In the genomic region with DNA sequence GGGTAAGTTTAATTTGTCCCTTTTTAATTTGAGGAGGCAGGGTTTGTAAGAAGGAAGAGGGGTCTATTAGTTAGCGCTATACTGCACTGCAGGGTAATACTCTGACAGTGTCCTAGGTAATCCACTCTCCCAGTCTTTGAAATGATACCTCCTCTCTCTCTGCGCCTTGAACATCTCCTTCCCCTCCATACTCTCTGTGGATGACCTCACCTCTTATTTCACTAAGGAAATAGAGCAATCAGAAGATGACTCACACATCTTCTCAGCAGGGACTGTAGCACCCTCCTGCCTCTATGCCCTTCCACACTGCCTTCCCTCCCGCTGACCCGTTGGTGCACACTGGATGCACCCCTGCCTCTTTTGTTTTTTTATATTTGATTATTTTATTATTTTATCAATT, we compare ENCODE assay signal across 26 cellular contexts.
DNase-seq lines count a peak whose midpoint lies in the region; ATAC-seq, FAIRE-seq and TF ChIP-seq lines count a peak whose summit lies in the region.
"Had no signal": no experiment of that assay in that cellular context is flagged by ENCODE, and none has a peak within 500 bp of the region (broad histone marks: within the 10 kb centered on the region; RNA-seq: fewer than 3 reads in every experiment).

No MANE protein-coding gene starts in this region.

- H3K9me3 Mint-ChIP-seq in stimulated activated naive CD8-positive, alpha-beta T cell treated with anti-CD3 and anti-CD28 coated beads, Interleukin-15, amount 100 ng/mL, for 72 hours: peaks cover 0 to 8% of the 10 kb centered on the region in 2 donors
- H3K9me3 Mint-ChIP-seq: activated T-helper 1 cell treated with anti-CD3 and anti-CD28 coated beads, Interleukin-12 subunit alpha, Interleukin-12 subunit beta, Interleukin-2, Interleukin-4 antibody, amounts not matched to agents 30 ng/mL and 10 ng/mL and 1 ng/mL, durations not matched to agents 14 hours and 24 hours and 36 hours; memory B cell; stimulated activated effector memory CD8-positive, alpha-beta T cell treated with anti-CD3 and anti-CD28 coated beads, Interleukin-12 subunit alpha, Interleukin-12 subunit beta, amount 100 ng/mL, for 72 hours had no signal

- in situ Hi-C loops in K562 (cut with MboI): no loop called here

- BruUV-seq in K562 (replicated peaks; lab: Mats Ljungman, UMichigan): no TSS peak

- intact Hi-C loops in K562 (cut with micrococcal nuclease): no loop called here

- no peak for TF ChIP-seq POLR2A in K562 (conservative IDR thresholded peaks at IDR 0.05)

- no peak overlapping the region for H3K27ac ChIP-seq in K562 (ENCODE audit: extremely low read depth, low read depth, low read length)
- H3K27ac ChIP-seq: PC-9, psoas muscle, SJSA1, skin epidermis, thoracic aorta had no signal

- H3K4me1 ChIP-seq in K562 (replicated peaks in 1 of 2; ENCODE audit: control insufficient read depth in 2 of 2, insufficient read depth in 2 of 2, low read length in 2 of 2): no peaks in the 10 kb centered on the region
- H3K4me1 ChIP-seq: psoas muscle, SJSA1 had no signal

- H3K9me3 ChIP-seq in K562 (replicated peaks; ENCODE audit: control insufficient read depth, insufficient read depth, low read depth, low read length): no peaks in the 10 kb centered on the region
- H3K9me3 ChIP-seq: psoas muscle, SJSA1, thoracic aorta had no signal

- no peaks in the 10 kb centered on the region for H4K20me1 ChIP-seq in K562 (replicated peaks; ENCODE audit: control insufficient read depth, insufficient read depth, low read length)

- peak; percentile 43 for ATAC-seq in stimulated activated naive CD8-positive, alpha-beta T cell treated with anti-CD3 and anti-CD28 coated beads, Interleukin-15, amount 100 ng/mL, for 72 hours
- ATAC-seq in stimulated activated naive CD8-positive, alpha-beta T cell treated with anti-CD3 and anti-CD28 coated beads, Interleukin-15, Interleukin-2, amounts not matched to agents 100 U/mL and 50 U/mL, for 24 hours: no peak
- no peak for ATAC-seq in K562
- ATAC-seq: HCT116; psoas muscle; stimulated activated effector memory CD8-positive, alpha-beta T cell treated with anti-CD3 and anti-CD28 coated beads, Interleukin-12 subunit alpha, Interleukin-12 subunit beta, amount 100 ng/mL, for 72 hours had no signal

- TF ChIP-seq CTCF in K562 (IDR thresholded peaks at IDR 0.05 in 2 of 3, conservative IDR thresholded peaks at IDR 0.05 in 1 of 3; ENCODE audit: insufficient read depth in 2 of 3, low read depth in 1 of 3, low read length in 3 of 3): no peak

- H3K79me2 ChIP-seq in K562 (ENCODE audit: control insufficient read depth, insufficient read depth, low read length): no peaks in the 10 kb centered on the region

- H3K4me3 Mint-ChIP-seq in stimulated activated naive CD8-positive, alpha-beta T cell treated with anti-CD3 and anti-CD28 coated beads, Interleukin-15, amount 100 ng/mL, for 72 hours: no peak overlapping the region
- H3K4me3 Mint-ChIP-seq: activated naive CD8-positive, alpha-beta T cell treated with anti-CD3 and anti-CD28 coated beads, Interleukin-2, amount 10 ng/mL, durations not matched to agents 7 days and 5 days; activated T-helper 1 cell treated with anti-CD3 and anti-CD28 coated beads, Interleukin-12 subunit alpha, Interleukin-12 subunit beta, Interleukin-2, Interleukin-4 antibody, amounts not matched to agents 30 ng/mL and 10 ng/mL and 1 ng/mL, durations not matched to agents 14 hours and 24 hours and 36 hours; endodermal cell; memory B cell; stimulated activated effector memory CD8-positive, alpha-beta T cell treated with anti-CD3 and anti-CD28 coated beads, Interleukin-12 subunit alpha, Interleukin-12 subunit beta, amount 100 ng/mL, for 72 hours had no signal

- H3K36me3 ChIP-seq in K562 (ENCODE audit: control insufficient read depth, insufficient read depth, low read length): no peaks in the 10 kb centered on the region
- H3K36me3 ChIP-seq: SJSA1, thoracic aorta had no signal

- no peak for FAIRE-seq in K562 (lab: Jason Lieb, UNC)
- no peak for FAIRE-seq in urothelium cell line (lab: Jason Lieb, UNC)
- FAIRE-seq: G401.6, GM18507 had no signal

- CTCF ChIA-PET in K562 (lab: Yijun Ruan, JAX; ENCODE audit: low intra/inter-chr PET ratio): no interaction called here

- no peak overlapping the region for H3K4me2 ChIP-seq in K562 (ENCODE audit: insufficient read depth, low read length)
- H3K4me2 ChIP-seq: PC-9 had no signal

- no peak for DNase-seq in stimulated activated naive CD8-positive, alpha-beta T cell treated with anti-CD3 and anti-CD28 coated beads, Interleukin-15, amount 100 ng/mL, for 72 hours
- DNase-seq in stimulated activated naive CD8-positive, alpha-beta T cell treated with anti-CD3 and anti-CD28 coated beads, Interleukin-15, Interleukin-2, amounts not matched to agents 100 U/mL and 50 U/mL, for 24 hours: no peak
- DNase-seq in NCI-H69 (lab: John Stamatoyannopoulos, UW): peak; percentile 4
- DNase-seq in K562 (ENCODE audit: extremely low read depth in 1 of 4, low spot score in 3 of 4): no peak
- DNase-seq in urothelium cell line (ENCODE audit: low spot score): peak; percentile 18
- DNase-seq in superior temporal gyrus (ENCODE audit: extremely low spot score): no peak
- DNase-seq in HuH-7 (ENCODE audit: low spot score): no peak
- DNase-seq in amygdala (lab: John Stamatoyannopoulos, UW): no peak
- DNase-seq: activated CD4-positive, alpha-beta T cell treated with anti-CD3 and anti-CD28 coated beads for 4 hours; activated naive CD8-positive, alpha-beta T cell treated with anti-CD3 and anti-CD28 coated beads, Interleukin-2, amount 10 ng/mL, durations not matched to agents 7 days and 5 days; cortex of kidney; endodermal cell; NCI-H1417 treated with DMSO at 0.1 percent for 48 hours; NCI-H526 treated with DMSO at 0.1 percent for 48 hours; PC-9; psoas muscle; stimulated activated CD4-positive, alpha-beta T cell treated with anti-CD3 and anti-CD28 coated beads, Interleukin-1b, Interleukin-23, amount 100 ng/mL, for 48 hours had no signal

- no peak overlapping the region for H3K9ac ChIP-seq in K562 (ENCODE audit: insufficient read depth in 1 of 2, low read depth in 2 of 2, low read length in 2 of 2)

- no peak for TF ChIP-seq RAD21 in K562 (CRISPR knock-in tag; conservative IDR thresholded peaks at IDR 0.05 in 1 of 2, IDR thresholded peaks at IDR 0.05 in 1 of 2)

- no peaks in the 10 kb centered on the region for H3K9me1 ChIP-seq in K562 (ENCODE audit: control insufficient read depth, insufficient read depth, low read length)

- no peak for TF ChIP-seq EP300 in K562 (IDR thresholded peaks at IDR 0.05; ENCODE audit: low read length)

- H3K4me1 Mint-ChIP-seq in stimulated activated naive CD8-positive, alpha-beta T cell treated with anti-CD3 and anti-CD28 coated beads, Interleukin-15, amount 100 ng/mL, for 72 hours: no peaks in the 10 kb centered on the region
- H3K4me1 Mint-ChIP-seq: activated naive CD8-positive, alpha-beta T cell treated with anti-CD3 and anti-CD28 coated beads, Interleukin-2, amount 10 ng/mL, durations not matched to agents 7 days and 5 days; stimulated activated effector memory CD8-positive, alpha-beta T cell treated with anti-CD3 and anti-CD28 coated beads, Interleukin-12 subunit alpha, Interleukin-12 subunit beta, amount 100 ng/mL, for 72 hours had no signal

- H3K27me3 Mint-ChIP-seq in stimulated activated naive CD8-positive, alpha-beta T cell treated with anti-CD3 and anti-CD28 coated beads, Interleukin-15, amount 100 ng/mL, for 72 hours: no peaks in the 10 kb centered on the region
- H3K27me3 Mint-ChIP-seq: activated naive CD8-positive, alpha-beta T cell treated with anti-CD3 and anti-CD28 coated beads, Interleukin-2, amount 10 ng/mL, durations not matched to agents 7 days and 5 days had no signal

- H2AFZ ChIP-seq in K562 (ENCODE audit: low read depth, low read length): no peak overlapping the region
- H2AFZ ChIP-seq: PC-9 had no signal

- POLR2A ChIA-PET in K562 (lab: Yijun Ruan, JAX): no interaction called here

- H3K27ac Mint-ChIP-seq in stimulated activated naive CD8-positive, alpha-beta T cell treated with anti-CD3 and anti-CD28 coated beads, Interleukin-15, amount 100 ng/mL, for 72 hours: peak overlapping the region in 1 of 2 donors; percentile 74
- H3K27ac Mint-ChIP-seq: activated naive CD8-positive, alpha-beta T cell treated with anti-CD3 and anti-CD28 coated beads, Interleukin-2, amount 10 ng/mL, durations not matched to agents 7 days and 5 days; activated T-helper 1 cell treated with anti-CD3 and anti-CD28 coated beads, Interleukin-12 subunit alpha, Interleukin-12 subunit beta, Interleukin-2, Interleukin-4 antibody, amounts not matched to agents 30 ng/mL and 10 ng/mL and 1 ng/mL, durations not matched to agents 14 hours and 24 hours and 36 hours; endodermal cell; memory B cell; stimulated activated effector memory CD8-positive, alpha-beta T cell treated with anti-CD3 and anti-CD28 coated beads, Interleukin-12 subunit alpha, Interleukin-12 subunit beta, amount 100 ng/mL, for 72 hours had no signal

- 10% methylated on average over 4 of the region's 4 CpGs for WGBS in K562 (ENCODE audit: insufficient coverage, low coverage, missing lambda C conversion rate)

- H3K4me3 ChIP-seq in K562: no peak overlapping the region
- H3K4me3 ChIP-seq: PC-9, psoas muscle, SJSA1, skin epidermis, thoracic aorta had no signal

- H3K27me3 ChIP-seq in K562 (ENCODE audit: control insufficient read depth in 2 of 2, insufficient read depth in 2 of 2, low read length in 2 of 2): no peaks in the 10 kb centered on the region

TF ChIP-seq in K562, 482 proteins besides CTCF, POLR2A, EP300 and RAD21:
- TF ChIP-seq, protein P1, sequence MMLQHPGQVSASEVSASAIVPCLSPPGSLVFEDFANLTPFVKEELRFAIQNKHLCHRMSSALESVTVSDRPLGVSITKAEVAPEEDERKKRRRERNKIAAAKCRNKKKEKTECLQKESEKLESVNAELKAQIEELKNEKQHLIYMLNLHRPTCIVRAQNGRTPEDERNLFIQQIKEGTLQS (IDR thresholded peaks at IDR 0.05): 0 out of 2 replicates have a peak, but pooled peaks have one; percentile 32
- TF ChIP-seq, protein P1 (CRISPR knock-in tag; conservative IDR thresholded peaks at IDR 0.05): no peak
- no peak for TF ChIP-seq SMC3 (conservative IDR thresholded peaks at IDR 0.05; ENCODE audit: insufficient read depth, low read depth, low read length)
- TF ChIP-seq SETDB1 (IDR thresholded peaks at IDR 0.05; ENCODE audit: low read length): no peak
- no peak for TF ChIP-seq ZNF436 (CRISPR knock-in tag; IDR thresholded peaks at IDR 0.05)

Comparison
In these comparisons a context has a peak if more than half of its experiments do, and no peak if none do; other contexts are left out.
1. DNase-seq: peak in NCI-H69 (single experiment) and urothelium cell line (single experiment); none in stimulated activated naive CD8-positive, alpha-beta T cell treated with anti-CD3 and anti-CD28 coated beads, Interleukin-15, amount 100 ng/mL, for 72 hours (0 of 2), stimulated activated naive CD8-positive, alpha-beta T cell treated with anti-CD3 and anti-CD28 coated beads, Interleukin-15, Interleukin-2, amounts not matched to agents 100 U/mL and 50 U/mL, for 24 hours (single experiment), K562 (0 of 4), superior temporal gyrus (single experiment), HuH-7 (single experiment) and amygdala (0 of 56).